In genomic region chr11:57471496-57471895, GRCh38 we compare ENCODE assay signal across 1 cellular context.
TF ChIP-seq lines count a peak whose summit lies in the region.

No MANE protein-coding gene starts in this region.

TF ChIP-seq in H1, 55 proteins besides CTCF, POLR2A, EP300 and RAD21:
- TF ChIP-seq ATF2 (IDR thresholded peaks at IDR 0.05; ENCODE audit: low read length) (no peak), SRF (IDR thresholded peaks at IDR 0.05; ENCODE audit: low read depth, low read length) (no peak), RXRA (IDR thresholded peaks at IDR 0.05; ENCODE audit: insufficient read depth, low read depth, low read length) (no peak), CBX5 (IDR thresholded peaks at IDR 0.05; ENCODE audit: low read depth, low read length) (no peak), PHF8 (conservative IDR thresholded peaks at IDR 0.05; ENCODE audit: low read depth, low read length) (no peak), USF2 (IDR thresholded peaks at IDR 0.05; ENCODE audit: low read length) (no peak)
